23 cellular contexts compared by ENCODE assay signal in the genomic region with DNA sequence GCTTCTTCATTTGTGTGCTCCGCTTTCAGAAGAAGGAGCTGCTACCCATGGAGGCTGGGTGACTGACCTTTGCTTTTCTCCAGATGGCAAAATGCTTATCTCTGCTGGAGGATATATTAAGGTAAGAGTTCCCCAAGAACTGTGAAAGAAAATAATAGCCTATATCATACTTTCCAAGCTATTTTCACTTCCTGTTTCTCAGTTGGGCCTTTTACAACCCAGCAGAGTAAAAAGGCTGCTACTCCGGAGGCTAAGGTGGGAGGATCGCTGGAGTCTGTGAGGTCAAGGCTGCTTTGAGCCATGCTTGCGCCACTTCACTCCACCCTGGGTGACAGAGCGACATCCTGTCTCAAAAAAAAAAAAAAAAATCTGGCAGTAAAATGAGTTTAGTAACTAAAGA.
"Had no signal": no experiment of that assay in that cellular context is flagged by ENCODE, and none has a peak within 500 bp of the region (broad histone marks: within the 10 kb centered on the region; RNA-seq: fewer than 3 reads in every experiment).

No MANE protein-coding gene starts in this region.

- H3K27ac Mint-ChIP-seq: activated naive CD8-positive, alpha-beta T cell; effector memory CD8-positive, alpha-beta T cell; immature natural killer cell; stimulated activated effector memory CD8-positive, alpha-beta T cell treated with anti-CD3 and anti-CD28 coated beads, Interleukin-12 subunit alpha, Interleukin-12 subunit beta, amount 100 ng/mL, for 72 hours; WTC11 had no signal

- H3K27me3 ChIP-seq: adrenal gland, ascending aorta, stomach, transverse colon had no signal

- H3K4me3 ChIP-seq: adrenal gland, ascending aorta, left ventricle myocardium inferior, stomach, transverse colon had no signal

- H3K4me1 Mint-ChIP-seq: central memory CD8-positive, alpha-beta T cell; immature natural killer cell; WTC11 had no signal

- H3K27me3 Mint-ChIP-seq: activated naive CD8-positive, alpha-beta T cell; central memory CD8-positive, alpha-beta T cell; effector memory CD8-positive, alpha-beta T cell; naive thymus-derived CD4-positive, alpha-beta T cell had no signal

- FAIRE-seq: colon, endothelial cell of umbilical vein, small intestine, urothelium cell line had no signal

- H3K9me3 ChIP-seq: adrenal gland, ascending aorta, left ventricle myocardium inferior, stomach, transverse colon had no signal

- H3K9me3 Mint-ChIP-seq: central memory CD8-positive, alpha-beta T cell; effector memory CD8-positive, alpha-beta T cell; immature natural killer cell; naive thymus-derived CD4-positive, alpha-beta T cell; neural crest cell; stimulated activated effector memory CD8-positive, alpha-beta T cell treated with anti-CD3 and anti-CD28 coated beads, Interleukin-12 subunit alpha, Interleukin-12 subunit beta, amount 100 ng/mL, for 72 hours; WTC11 had no signal

- H3K4me3 Mint-ChIP-seq: activated naive CD8-positive, alpha-beta T cell; central memory CD8-positive, alpha-beta T cell; effector memory CD8-positive, alpha-beta T cell; immature natural killer cell; naive thymus-derived CD4-positive, alpha-beta T cell; neural crest cell; stimulated activated effector memory CD8-positive, alpha-beta T cell treated with anti-CD3 and anti-CD28 coated beads, Interleukin-12 subunit alpha, Interleukin-12 subunit beta, amount 100 ng/mL, for 72 hours; WTC11 had no signal

- H3K27ac ChIP-seq: adrenal gland, ascending aorta, left ventricle myocardium inferior, stomach, transverse colon had no signal

- DNase-seq: activated gamma-delta T cell treated with Interleukin-2 at 50 U/mL for 16 hours; activated T-cell treated with anti-CD3 and anti-CD28 coated beads, Interleukin-2, amount 50 U/mL, for 1 hour; adrenal gland; effector memory CD8-positive, alpha-beta T cell; foreskin melanocyte; immature natural killer cell; kidney glomerular epithelial cell; left ventricle myocardium inferior; naive thymus-derived CD4-positive, alpha-beta T cell; occipital lobe; small intestine; stimulated activated CD4-positive, alpha-beta T cell treated with anti-CD3 and anti-CD28 coated beads, Interleukin-2, amount 100 ng/mL, for 24 hours; stomach; transverse colon had no signal
